2 cellular contexts compared by ENCODE assay signal in genomic region chr13:27194209-27194608, GRCh38.
TF ChIP-seq lines count a peak whose summit lies in the region.

No MANE protein-coding gene starts in this region.

TF ChIP-seq in GM23338, 12 proteins besides CTCF, POLR2A, EP300 and RAD21:
- TF ChIP-seq REST (IDR thresholded peaks at IDR 0.05; ENCODE audit: unreplicated experiment): no peak
- TF ChIP-seq NANOG (IDR thresholded peaks at IDR 0.05; ENCODE audit: borderline replicate concordance): no peak
- TF ChIP-seq ZNF462 (CRISPR knock-in tag; IDR thresholded peaks at IDR 0.05): no peak
- no peak for TF ChIP-seq JUNB (IDR thresholded peaks at IDR 0.05; ENCODE audit: unreplicated experiment)
- no peak for TF ChIP-seq EZH2phosphoT487 (IDR thresholded peaks at IDR 0.05; ENCODE audit: unreplicated experiment)
- no peak for TF ChIP-seq CREB1 (CRISPR knock-in tag; IDR thresholded peaks at IDR 0.05; ENCODE audit: low read depth)
- TF ChIP-seq ZNF114 (CRISPR knock-in tag; IDR thresholded peaks at IDR 0.05): no peak
- no peak for TF ChIP-seq EZH2 (IDR thresholded peaks at IDR 0.05; ENCODE audit: low read depth, unreplicated experiment)
- TF ChIP-seq ZNF331 (CRISPR knock-in tag; IDR thresholded peaks at IDR 0.05; ENCODE audit: low read depth): no peak
- no peak for TF ChIP-seq ETS1 (IDR thresholded peaks at IDR 0.05)
- TF ChIP-seq STAT1 (IDR thresholded peaks at IDR 0.05; ENCODE audit: unreplicated experiment): no peak
- no peak for TF ChIP-seq POLR2AphosphoS5 (IDR thresholded peaks at IDR 0.05; ENCODE audit: low read depth)
TF ChIP-seq in GM23338: peak in this region for 0.

TF ChIP-seq in endothelial cell of umbilical vein, 7 proteins besides CTCF, POLR2A, EP300 and RAD21:
- TF ChIP-seq MAX (IDR thresholded peaks at IDR 0.05; ENCODE audit: insufficient read depth, insufficient read length) (no peak), EZH2 (IDR thresholded peaks at IDR 0.05; ENCODE audit: borderline replicate concordance, low read depth, low read length, severe bottlenecking) (no peak), POLR2AphosphoS5 (IDR thresholded peaks at IDR 0.05; ENCODE audit: insufficient read depth, low read depth, low read length) (no peak), GATA2 (IDR thresholded peaks at IDR 0.05; ENCODE audit: insufficient read depth, insufficient read length, low read depth, low read length) (no peak), JUN (IDR thresholded peaks at IDR 0.05; ENCODE audit: borderline replicate concordance, insufficient read depth, insufficient read length, low read depth) (no peak), MYC (IDR thresholded peaks at IDR 0.05; ENCODE audit: low read depth, low read length) (no peak), FOS (IDR thresholded peaks at IDR 0.05; ENCODE audit: borderline replicate concordance, insufficient read depth, low read length) (no peak)
